ENCODE assay signal across 8 cellular contexts in the genomic region with DNA sequence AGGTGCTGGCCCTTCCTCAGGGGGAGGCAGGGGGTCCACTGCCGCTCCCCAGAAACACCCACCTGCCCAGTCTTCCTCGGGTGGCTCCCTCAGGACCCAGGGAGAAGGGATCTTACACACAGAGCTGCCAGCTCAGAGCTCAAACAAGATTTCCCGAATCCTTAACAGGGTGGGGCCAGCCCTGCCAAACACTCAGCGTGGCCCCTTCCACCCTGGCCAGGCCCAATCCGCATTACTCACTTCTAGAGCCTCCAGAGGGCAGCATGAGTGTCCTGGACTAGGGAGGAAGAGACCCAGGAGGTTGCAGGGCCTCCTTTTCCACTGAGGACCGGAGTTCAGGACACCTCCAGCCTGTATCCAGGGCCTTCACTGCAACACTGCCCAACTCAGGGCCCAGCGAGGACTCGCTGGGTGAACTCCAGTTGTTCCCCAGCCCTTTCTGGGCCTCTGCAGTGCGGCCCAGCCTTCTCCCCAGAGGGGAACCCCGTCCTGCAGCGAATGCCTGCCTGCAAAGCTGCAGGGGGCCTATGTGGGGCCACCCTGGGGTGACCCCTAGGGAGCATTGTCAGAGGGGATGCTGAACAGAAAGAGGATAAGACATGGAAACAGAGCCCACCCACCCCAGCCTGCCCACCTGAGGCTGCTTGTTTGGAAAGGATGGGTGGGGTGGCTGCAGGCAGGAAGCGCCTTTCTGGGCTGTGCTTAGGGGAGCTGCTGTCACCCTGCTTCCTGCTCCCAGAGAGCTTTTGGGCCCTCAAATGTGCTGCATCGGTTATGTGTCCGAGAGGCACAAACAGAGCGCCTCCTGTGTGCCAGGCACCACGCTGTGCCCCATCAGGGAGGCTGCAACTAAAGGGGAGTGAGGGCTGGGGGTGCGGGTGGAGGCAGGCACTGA. TPM values are rescaled to one million over a fixed set of nuclear protein-coding genes. Genes with fewer than 3 reads are reported as not detected.
DNase-seq lines count a peak whose midpoint lies in the region; ATAC-seq lines count a peak whose summit lies in the region.

No MANE protein-coding gene starts in this region.

- no peak overlapping the region for H2BK120ac ChIP-seq in trophoblast cell (ENCODE audit: insufficient read depth, low read length, poor library complexity)

- H3K27ac ChIP-seq in muscle layer of colon (ENCODE audit: low read depth, low read length): peak overlapping the region; percentile 81
- no peak overlapping the region for H3K27ac ChIP-seq in trophoblast cell (ENCODE audit: low read depth, low read length)

- H3K9me3 ChIP-seq in MG63 (no peaks in the 10 kb centered on the region), muscle layer of colon (ENCODE audit: low read length) (no peaks in the 10 kb centered on the region), trophoblast cell (ENCODE audit: insufficient read depth, low read depth, low read length) (no peaks in the 10 kb centered on the region)

- WGBS in trophoblast cell (ENCODE audit: extremely low coverage, insufficient coverage, insufficient read length): no CpG with 5 or more reads among the region's 17 CpGs

- no peak overlapping the region for H3K23ac ChIP-seq in trophoblast cell (ENCODE audit: low read length)

- H3K36me3 ChIP-seq in MG63: no peaks in the 10 kb centered on the region
- H3K36me3 ChIP-seq in muscle layer of colon (ENCODE audit: insufficient read depth, low read length): no peaks in the 10 kb centered on the region
- peaks cover 0 to 3% of the 10 kb centered on the region in 2 experiments for H3K36me3 ChIP-seq in trophoblast cell (ENCODE audit: control insufficient read depth in 1 of 2, insufficient read depth in 2 of 2, low read length in 2 of 2)

- no peak overlapping the region for H4K8ac ChIP-seq in trophoblast cell (ENCODE audit: low read depth, low read length)

- H3K9ac ChIP-seq in muscle layer of colon (ENCODE audit: low read length) (no peak overlapping the region), trophoblast cell (ENCODE audit: low read length) (no peak overlapping the region)

- peaks cover 2% of the 10 kb centered on the region for H3K79me2 ChIP-seq in trophoblast cell (ENCODE audit: control insufficient read depth, insufficient read depth, low read length, poor library complexity)

- no peak overlapping the region for H4K91ac ChIP-seq in trophoblast cell (ENCODE audit: low read depth, low read length)

- H3K4me2 ChIP-seq in trophoblast cell (ENCODE audit: low read length): no peak overlapping the region

- ATAC-seq in HG03280 (IDR thresholded peaks at IDR 0.05; ENCODE audit: unreplicated experiment): no peak

- H4K12ac ChIP-seq in trophoblast cell (ENCODE audit: low read depth, low read length): no peak overlapping the region

- no peak overlapping the region for H2BK5ac ChIP-seq in trophoblast cell (ENCODE audit: low read depth, low read length, poor library complexity)

- no peak overlapping the region for H2AFZ ChIP-seq in trophoblast cell (ENCODE audit: insufficient read depth, low read length, poor library complexity)

- H3K4me3 ChIP-seq in MG63 (no peak overlapping the region), muscle layer of colon (ENCODE audit: low read depth in 1 of 2, low read length in 2 of 2) (no peak overlapping the region), trophoblast cell (ENCODE audit: low read depth, low read length) (no peak overlapping the region)

- H3K4ac ChIP-seq in trophoblast cell (ENCODE audit: low read depth, low read length): no peak overlapping the region

- H2AK5ac ChIP-seq in trophoblast cell (ENCODE audit: low read length): no peak overlapping the region

- H3K27me3 ChIP-seq in MG63: no peaks in the 10 kb centered on the region
- H3K27me3 ChIP-seq in muscle layer of colon (ENCODE audit: control insufficient read depth in 1 of 2, insufficient read depth in 2 of 2, low read length in 2 of 2): no peaks in the 10 kb centered on the region
- no peaks in the 10 kb centered on the region for H3K27me3 ChIP-seq in trophoblast cell (ENCODE audit: insufficient read depth, low read length)

- H3K79me1 ChIP-seq in trophoblast cell (ENCODE audit: low read length): no peaks in the 10 kb centered on the region

- peak; percentile 66 for DNase-seq in D341Med (ENCODE audit: low spot score)
- peak; percentile 61 for DNase-seq in MG63
- DNase-seq in cerebellar cortex (ENCODE audit: low spot score): peak; percentile 75
- no peak for DNase-seq in stimulated activated CD4-positive, alpha-beta T cell treated with anti-CD3 and anti-CD28 coated beads, Interleukin-4, amount 100 ng/mL, for 4 hours
- no peak for DNase-seq in trophoblast cell
- no peak for DNase-seq in occipital lobe (lab: John Stamatoyannopoulos, UW)

- no peak overlapping the region for H3K14ac ChIP-seq in trophoblast cell (ENCODE audit: low read length)

- H2BK12ac ChIP-seq in trophoblast cell (ENCODE audit: low read length): no peak overlapping the region

- peaks cover 38% of the 10 kb centered on the region for H3K4me1 ChIP-seq in muscle layer of colon (ENCODE audit: insufficient read depth, low read length)
- peaks cover 8 to 16% of the 10 kb centered on the region in 2 experiments for H3K4me1 ChIP-seq in trophoblast cell (ENCODE audit: control insufficient read depth in 1 of 2, insufficient read depth in 2 of 2, low read length in 2 of 2)

- H3K18ac ChIP-seq in trophoblast cell (ENCODE audit: low read length): no peak overlapping the region

RNA-seq across cellular contexts. Expression of a gene that starts 43.8 kb away (rescaled TPM):
- 2.9 and 7.9 TPM in 2 replicates for total RNA-seq in MG63 (2014; rRNA removed; shearing (Covaris generic); ENCODE audit: low replicate concordance)
- polyA plus RNA-seq in trophoblast cell (2013): 105 TPM in 2 replicates
- total RNA-seq in occipital lobe: 22.6 TPM

RNA-seq across cellular contexts. Expression of a gene that starts 44.4 kb away (rescaled TPM):
- 37.8 and 48.0 TPM in 2 replicates for total RNA-seq in MG63 (2014; rRNA removed; shearing (Covaris generic); ENCODE audit: low replicate concordance)
- polyA plus RNA-seq in trophoblast cell (2013): 81.6 and 81.8 TPM in 2 replicates
- 78.8 TPM for total RNA-seq in occipital lobe

Comparison
In these comparisons a context has a peak if more than half of its experiments do, and no peak if none do; other contexts are left out.
1. DNase-seq: peak in D341Med (single experiment), MG63 (single experiment) and cerebellar cortex (single experiment); none in stimulated activated CD4-positive, alpha-beta T cell treated with anti-CD3 and anti-CD28 coated beads, Interleukin-4, amount 100 ng/mL, for 4 hours (0 of 2), trophoblast cell (0 of 2) and occipital lobe (single experiment).